In the genomic region with DNA sequence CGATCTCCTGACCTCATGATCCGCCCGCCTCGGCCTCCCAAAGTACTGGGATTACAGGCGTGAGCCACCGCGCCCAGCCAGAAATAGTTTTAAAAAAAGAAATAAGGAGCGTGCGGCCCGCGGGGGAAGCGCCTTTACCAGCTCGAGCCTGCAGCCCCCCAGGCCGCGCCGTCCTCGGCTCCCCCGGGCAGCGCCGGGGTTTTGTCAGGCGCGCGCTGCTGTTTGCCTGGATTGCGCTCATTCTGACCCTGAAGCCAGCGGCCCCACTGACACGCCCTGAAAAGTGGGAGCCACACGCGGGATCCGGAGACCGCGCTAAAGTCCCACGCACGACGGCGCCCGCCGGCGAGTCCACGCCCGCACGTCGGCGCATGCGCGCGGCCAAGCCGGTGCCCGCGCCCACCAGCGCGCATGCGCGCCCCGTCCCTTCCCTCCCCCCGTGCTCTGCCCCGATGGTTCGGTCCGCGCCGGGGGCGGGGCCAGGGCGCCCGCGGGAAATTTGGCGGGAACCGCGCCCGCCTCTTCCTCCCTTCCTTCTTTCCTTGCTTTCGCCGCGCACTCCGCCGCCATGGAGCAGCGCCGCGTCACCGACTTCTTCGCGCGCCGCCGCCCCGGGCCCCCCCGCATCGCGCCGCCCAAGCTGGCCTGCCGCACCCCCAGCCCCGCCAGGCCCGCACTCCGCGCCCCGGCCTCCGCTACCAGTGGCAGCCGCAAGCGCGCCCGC, we compare ENCODE assay signal across 1 cellular context.
TF ChIP-seq lines count a peak whose summit lies in the region.

A gene (plus strand): TSS at position 526 of the 724 bp plus-strand sequence. CDS start 43 bp downstream, at position 569.

TF ChIP-seq in HepG2, 621 proteins besides CTCF, POLR2A, EP300 and RAD21 (continued from another document and continues in another):
- TF ChIP-seq, protein P1, sequence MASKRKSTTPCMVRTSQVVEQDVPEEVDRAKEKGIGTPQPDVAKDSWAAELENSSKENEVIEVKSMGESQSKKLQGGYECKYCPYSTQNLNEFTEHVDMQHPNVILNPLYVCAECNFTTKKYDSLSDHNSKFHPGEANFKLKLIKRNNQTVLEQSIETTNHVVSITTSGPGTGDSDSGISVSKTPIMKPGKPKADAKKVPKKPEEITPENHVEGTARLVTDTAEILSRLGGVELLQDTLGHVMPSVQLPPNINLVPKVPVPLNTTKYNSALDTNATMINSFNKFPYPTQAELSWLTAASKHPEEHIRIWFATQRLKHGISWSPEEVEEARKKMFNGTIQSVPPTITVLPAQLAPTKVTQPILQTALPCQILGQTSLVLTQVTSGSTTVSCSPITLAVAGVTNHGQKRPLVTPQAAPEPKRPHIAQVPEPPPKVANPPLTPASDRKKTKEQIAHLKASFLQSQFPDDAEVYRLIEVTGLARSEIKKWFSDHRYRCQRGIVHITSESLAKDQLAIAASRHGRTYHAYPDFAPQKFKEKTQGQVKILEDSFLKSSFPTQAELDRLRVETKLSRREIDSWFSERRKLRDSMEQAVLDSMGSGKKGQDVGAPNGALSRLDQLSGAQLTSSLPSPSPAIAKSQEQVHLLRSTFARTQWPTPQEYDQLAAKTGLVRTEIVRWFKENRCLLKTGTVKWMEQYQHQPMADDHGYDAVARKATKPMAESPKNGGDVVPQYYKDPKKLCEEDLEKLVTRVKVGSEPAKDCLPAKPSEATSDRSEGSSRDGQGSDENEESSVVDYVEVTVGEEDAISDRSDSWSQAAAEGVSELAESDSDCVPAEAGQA (IDR thresholded peaks at IDR 0.05; ENCODE audit: low read depth), result no peak
- TF ChIP-seq, protein P1 (CRISPR knock-in tag; IDR thresholded peaks at IDR 0.05; ENCODE audit: borderline replicate concordance), result peak; percentile 74; the same call in 1 of the 2 replicates
- TF ChIP-seq, protein P2, sequence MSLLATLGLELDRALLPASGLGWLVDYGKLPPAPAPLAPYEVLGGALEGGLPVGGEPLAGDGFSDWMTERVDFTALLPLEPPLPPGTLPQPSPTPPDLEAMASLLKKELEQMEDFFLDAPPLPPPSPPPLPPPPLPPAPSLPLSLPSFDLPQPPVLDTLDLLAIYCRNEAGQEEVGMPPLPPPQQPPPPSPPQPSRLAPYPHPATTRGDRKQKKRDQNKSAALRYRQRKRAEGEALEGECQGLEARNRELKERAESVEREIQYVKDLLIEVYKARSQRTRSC (CRISPR knock-in tag; IDR thresholded peaks at IDR 0.05; ENCODE audit: low read depth), result no peak
- TF ChIP-seq RBFOX2 (IDR thresholded peaks at IDR 0.05; ENCODE audit: low read depth, low read length) (peak; percentile 83), ZNF883 (CRISPR knock-in tag; IDR thresholded peaks at IDR 0.05; ENCODE audit: not compliant biosample characterization) (peak; percentile 88), ZNF879 (CRISPR knock-in tag; IDR thresholded peaks at IDR 0.05) (no peak), IKZF1 (IDR thresholded peaks at IDR 0.05) (no peak), ZNF460 (CRISPR knock-in tag; IDR thresholded peaks at IDR 0.05; ENCODE audit: borderline replicate concordance) (no peak), CHD2 (IDR thresholded peaks at IDR 0.05; ENCODE audit: low read depth, low read length) (0 out of 2 replicates have a peak, but pooled peaks have one; percentile 12), ZNF547 (CRISPR knock-in tag; IDR thresholded peaks at IDR 0.05) (peak; percentile 70), ZNF264 (CRISPR knock-in tag; IDR thresholded peaks at IDR 0.05) (no peak; the same call in 1 of the 2 replicates), MTF1 (CRISPR knock-in tag; IDR thresholded peaks at IDR 0.05) (no peak), ZNF766 (CRISPR knock-in tag; IDR thresholded peaks at IDR 0.05; ENCODE audit: borderline replicate concordance) (peak; percentile 66; the same call in 1 of the 2 replicates), TRIM24 (CRISPR knock-in tag; IDR thresholded peaks at IDR 0.05) (no peak), POLR2AphosphoS5 (IDR thresholded peaks at IDR 0.05; ENCODE audit: low read depth, low read length) (peak; percentile 70), CBX2 (IDR thresholded peaks at IDR 0.05; ENCODE audit: low read depth, low read length) (no peak), CBX2 (CRISPR knock-in tag; IDR thresholded peaks at IDR 0.05; ENCODE audit: low read depth) (no peak), RXRA (CRISPR knock-in tag; IDR thresholded peaks at IDR 0.05) (no peak), KLF13 (CRISPR knock-in tag; IDR thresholded peaks at IDR 0.05) (no peak), ZNF367 (CRISPR knock-in tag; IDR thresholded peaks at IDR 0.05; ENCODE audit: borderline replicate concordance) (peak; percentile 60; the same call in 1 of the 2 replicates), FOXA1 (IDR thresholded peaks at IDR 0.05) (no peak), FOXA1 (CRISPR knock-in tag; IDR thresholded peaks at IDR 0.05) (peak; percentile 10; the same call in 1 of the 2 replicates), YEATS4 (CRISPR knock-in tag; IDR thresholded peaks at IDR 0.05; ENCODE audit: borderline replicate concordance) (peak; percentile 83), ZNF34 (CRISPR knock-in tag; IDR thresholded peaks at IDR 0.05; ENCODE audit: borderline replicate concordance) (no peak), DNMT3B (CRISPR knock-in tag; conservative IDR thresholded peaks at IDR 0.05) (no peak), ZNF329 (CRISPR knock-in tag; IDR thresholded peaks at IDR 0.05; ENCODE audit: low read depth) (no peak; the same call in none of the 2 replicates), RELA (CRISPR knock-in tag; IDR thresholded peaks at IDR 0.05) (no peak), ZNF660 (CRISPR knock-in tag; IDR thresholded peaks at IDR 0.05; ENCODE audit: borderline replicate concordance, low read depth) (no peak), FOXP1 (IDR thresholded peaks at IDR 0.05) (no peak), FOXP1 (CRISPR knock-in tag; IDR thresholded peaks at IDR 0.05) (no peak), ZNF3 (CRISPR knock-in tag; IDR thresholded peaks at IDR 0.05) (no peak), ZBTB7A (CRISPR knock-in tag; IDR thresholded peaks at IDR 0.05) (0 out of 2 replicates have a peak, but pooled peaks have one; percentile 16), RBM22 (optimal IDR thresholded peaks at IDR 0.05; ENCODE audit: low read length) (no peak), PRPF4 (IDR thresholded peaks at IDR 0.05; ENCODE audit: low read depth, low read length, poor library complexity, severe bottlenecking) (no peak), GABPB1 (CRISPR knock-in tag; IDR thresholded peaks at IDR 0.05) (peak; percentile 67; the same call in 1 of the 2 replicates), ZNF768 (CRISPR knock-in tag; IDR thresholded peaks at IDR 0.05) (peak; percentile 33; the same call in 1 of the 2 replicates), TGIF2 (CRISPR knock-in tag; IDR thresholded peaks at IDR 0.05) (peak; percentile 57; the same call in 1 of the 2 replicates)
- TF ChIP-seq, protein P3, sequence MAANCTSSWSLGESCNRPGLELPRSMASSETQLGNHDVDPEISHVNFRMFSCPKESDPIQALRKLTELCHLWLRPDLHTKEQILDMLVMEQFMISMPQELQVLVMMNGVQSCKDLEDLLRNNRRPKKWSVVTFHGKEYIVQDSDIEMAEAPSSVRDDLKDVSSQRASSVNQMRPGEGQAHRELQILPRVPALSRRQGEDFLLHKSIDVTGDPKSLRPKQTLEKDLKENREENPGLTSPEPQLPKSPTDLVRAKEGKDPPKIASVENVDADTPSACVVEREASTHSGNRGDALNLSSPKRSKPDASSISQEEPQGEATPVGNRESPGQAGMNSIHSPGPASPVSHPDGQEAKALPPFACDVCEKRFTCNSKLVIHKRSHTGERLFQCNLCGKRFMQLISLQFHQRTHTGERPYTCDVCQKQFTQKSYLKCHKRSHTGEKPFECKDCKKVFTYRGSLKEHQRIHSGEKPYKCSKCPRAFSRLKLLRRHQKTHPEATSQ (CRISPR knock-in tag; IDR thresholded peaks at IDR 0.05; ENCODE audit: borderline replicate concordance), result 0 out of 2 replicates have a peak, but pooled peaks have one; percentile 43
- TF ChIP-seq, protein P4, sequence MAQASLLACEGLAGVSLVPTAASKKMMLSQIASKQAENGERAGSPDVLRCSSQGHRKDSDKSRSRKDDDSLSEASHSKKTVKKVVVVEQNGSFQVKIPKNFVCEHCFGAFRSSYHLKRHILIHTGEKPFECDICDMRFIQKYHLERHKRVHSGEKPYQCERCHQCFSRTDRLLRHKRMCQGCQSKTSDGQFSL (CRISPR knock-in tag; IDR thresholded peaks at IDR 0.05), result no peak
- TF ChIP-seq, protein P5, sequence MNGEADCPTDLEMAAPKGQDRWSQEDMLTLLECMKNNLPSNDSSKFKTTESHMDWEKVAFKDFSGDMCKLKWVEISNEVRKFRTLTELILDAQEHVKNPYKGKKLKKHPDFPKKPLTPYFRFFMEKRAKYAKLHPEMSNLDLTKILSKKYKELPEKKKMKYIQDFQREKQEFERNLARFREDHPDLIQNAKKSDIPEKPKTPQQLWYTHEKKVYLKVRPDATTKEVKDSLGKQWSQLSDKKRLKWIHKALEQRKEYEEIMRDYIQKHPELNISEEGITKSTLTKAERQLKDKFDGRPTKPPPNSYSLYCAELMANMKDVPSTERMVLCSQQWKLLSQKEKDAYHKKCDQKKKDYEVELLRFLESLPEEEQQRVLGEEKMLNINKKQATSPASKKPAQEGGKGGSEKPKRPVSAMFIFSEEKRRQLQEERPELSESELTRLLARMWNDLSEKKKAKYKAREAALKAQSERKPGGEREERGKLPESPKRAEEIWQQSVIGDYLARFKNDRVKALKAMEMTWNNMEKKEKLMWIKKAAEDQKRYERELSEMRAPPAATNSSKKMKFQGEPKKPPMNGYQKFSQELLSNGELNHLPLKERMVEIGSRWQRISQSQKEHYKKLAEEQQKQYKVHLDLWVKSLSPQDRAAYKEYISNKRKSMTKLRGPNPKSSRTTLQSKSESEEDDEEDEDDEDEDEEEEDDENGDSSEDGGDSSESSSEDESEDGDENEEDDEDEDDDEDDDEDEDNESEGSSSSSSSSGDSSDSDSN (CRISPR knock-in tag; IDR thresholded peaks at IDR 0.05), result peak; percentile 33; the same call in 1 of the 2 replicates
- TF ChIP-seq, protein P6, sequence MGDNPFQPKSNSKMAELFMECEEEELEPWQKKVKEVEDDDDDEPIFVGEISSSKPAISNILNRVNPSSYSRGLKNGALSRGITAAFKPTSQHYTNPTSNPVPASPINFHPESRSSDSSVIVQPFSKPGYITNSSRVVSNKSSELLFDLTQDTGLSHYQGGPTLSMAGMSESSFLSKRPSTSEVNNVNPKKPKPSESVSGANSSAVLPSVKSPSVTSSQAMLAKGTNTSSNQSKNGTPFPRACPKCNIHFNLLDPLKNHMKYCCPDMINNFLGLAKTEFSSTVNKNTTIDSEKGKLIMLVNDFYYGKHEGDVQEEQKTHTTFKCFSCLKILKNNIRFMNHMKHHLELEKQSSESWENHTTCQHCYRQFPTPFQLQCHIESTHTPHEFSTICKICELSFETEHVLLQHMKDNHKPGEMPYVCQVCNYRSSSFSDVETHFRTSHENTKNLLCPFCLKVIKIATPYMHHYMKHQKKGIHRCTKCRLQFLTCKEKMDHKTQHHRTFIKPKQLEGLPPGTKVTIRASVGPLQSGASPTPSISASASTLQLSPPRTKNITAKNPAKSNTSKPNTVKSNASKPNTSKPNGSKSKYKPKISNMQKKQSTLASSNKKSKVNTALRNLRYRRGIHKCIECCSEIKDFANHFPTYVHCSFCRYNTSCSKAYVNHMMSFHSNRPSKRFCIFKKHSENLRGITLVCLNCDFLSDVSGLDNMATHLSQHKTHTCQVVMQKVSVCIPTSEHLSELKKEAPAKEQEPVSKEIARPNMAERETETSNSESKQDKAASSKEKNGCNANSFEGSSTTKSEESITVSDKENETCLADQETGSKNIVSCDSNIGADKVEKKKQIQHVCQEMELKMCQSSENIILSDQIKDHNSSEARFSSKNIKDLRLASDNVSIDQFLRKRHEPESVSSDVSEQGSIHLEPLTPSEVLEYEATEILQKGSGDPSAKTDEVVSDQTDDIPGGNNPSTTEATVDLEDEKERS (CRISPR knock-in tag; IDR thresholded peaks at IDR 0.05), result 0 out of 2 replicates have a peak, but pooled peaks have one; percentile 48
- TF ChIP-seq, protein P7, sequence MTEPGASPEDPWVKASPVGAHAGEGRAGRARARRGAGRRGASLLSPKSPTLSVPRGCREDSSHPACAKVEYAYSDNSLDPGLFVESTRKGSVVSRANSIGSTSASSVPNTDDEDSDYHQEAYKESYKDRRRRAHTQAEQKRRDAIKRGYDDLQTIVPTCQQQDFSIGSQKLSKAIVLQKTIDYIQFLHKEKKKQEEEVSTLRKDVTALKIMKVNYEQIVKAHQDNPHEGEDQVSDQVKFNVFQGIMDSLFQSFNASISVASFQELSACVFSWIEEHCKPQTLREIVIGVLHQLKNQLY (CRISPR knock-in tag; IDR thresholded peaks at IDR 0.05), result no peak
- TF ChIP-seq, protein P8, sequence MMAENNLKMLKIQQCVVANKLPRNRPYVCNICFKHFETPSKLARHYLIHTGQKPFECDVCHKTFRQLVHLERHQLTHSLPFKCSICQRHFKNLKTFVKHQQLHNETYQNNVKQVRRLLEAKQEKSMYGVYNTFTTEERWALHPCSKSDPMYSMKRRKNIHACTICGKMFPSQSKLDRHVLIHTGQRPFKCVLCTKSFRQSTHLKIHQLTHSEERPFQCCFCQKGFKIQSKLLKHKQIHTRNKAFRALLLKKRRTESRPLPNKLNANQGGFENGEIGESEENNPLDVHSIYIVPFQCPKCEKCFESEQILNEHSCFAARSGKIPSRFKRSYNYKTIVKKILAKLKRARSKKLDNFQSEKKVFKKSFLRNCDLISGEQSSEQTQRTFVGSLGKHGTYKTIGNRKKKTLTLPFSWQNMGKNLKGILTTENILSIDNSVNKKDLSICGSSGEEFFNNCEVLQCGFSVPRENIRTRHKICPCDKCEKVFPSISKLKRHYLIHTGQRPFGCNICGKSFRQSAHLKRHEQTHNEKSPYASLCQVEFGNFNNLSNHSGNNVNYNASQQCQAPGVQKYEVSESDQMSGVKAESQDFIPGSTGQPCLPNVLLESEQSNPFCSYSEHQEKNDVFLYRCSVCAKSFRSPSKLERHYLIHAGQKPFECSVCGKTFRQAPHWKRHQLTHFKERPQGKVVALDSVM (CRISPR knock-in tag; IDR thresholded peaks at IDR 0.05), result peak; percentile 43; the same call in 1 of the 2 replicates
- TF ChIP-seq, protein P9, sequence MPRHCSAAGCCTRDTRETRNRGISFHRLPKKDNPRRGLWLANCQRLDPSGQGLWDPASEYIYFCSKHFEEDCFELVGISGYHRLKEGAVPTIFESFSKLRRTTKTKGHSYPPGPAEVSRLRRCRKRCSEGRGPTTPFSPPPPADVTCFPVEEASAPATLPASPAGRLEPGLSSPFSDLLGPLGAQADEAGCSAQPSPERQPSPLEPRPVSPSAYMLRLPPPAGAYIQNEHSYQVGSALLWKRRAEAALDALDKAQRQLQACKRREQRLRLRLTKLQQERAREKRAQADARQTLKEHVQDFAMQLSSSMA (CRISPR knock-in tag; IDR thresholded peaks at IDR 0.05), result peak; percentile 21; the same call in 1 of the 2 replicates
